Comparison of ENCODE assay signal across 26 cellular contexts in the genomic region with DNA sequence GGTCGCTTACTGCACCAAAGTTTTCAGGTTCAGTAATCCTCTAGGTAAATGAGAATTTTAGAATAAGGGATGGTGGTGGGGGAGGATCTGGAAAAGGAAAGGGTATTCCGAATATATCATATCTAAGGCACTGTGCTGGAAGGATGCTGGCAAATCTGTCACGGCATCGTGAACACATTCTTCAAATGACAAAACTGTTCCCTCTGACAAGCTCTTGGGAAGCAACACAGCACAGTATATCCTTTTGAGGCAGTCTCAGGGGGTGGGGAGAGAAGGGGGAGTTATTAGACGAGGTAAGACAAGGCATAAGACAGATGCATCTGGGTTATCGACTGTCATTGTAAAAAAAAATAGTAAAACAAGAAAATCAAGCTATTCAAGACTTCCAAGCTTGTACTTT.
"Had no signal": no experiment of that assay in that cellular context is flagged by ENCODE, and none has a peak within 500 bp of the region (broad histone marks: within the 10 kb centered on the region; RNA-seq: fewer than 3 reads in every experiment).

No MANE protein-coding gene starts in this region.

- H3K4me1 ChIP-seq: esophagus muscularis mucosa, foreskin keratinocyte, gastrocnemius medialis had no signal

- ATAC-seq: activated CD4-positive, alpha-beta T cell treated with anti-CD3 and anti-CD28 coated beads for 36 hours; activated CD8-positive, alpha-beta memory T cell treated with anti-CD3 and anti-CD28 coated beads, Interleukin-2, amount 10 ng/mL, durations not matched to agents 7 days and 5 days; activated CD8-positive, alpha-beta T cell treated with anti-CD3 and anti-CD28 coated beads, Interleukin-2, amount 10 ng/mL, durations not matched to agents 7 days and 5 days; activated naive CD4-positive, alpha-beta T cell treated with anti-CD3 and anti-CD28 coated beads, Interleukin-2, amount 50 U/mL, for 72 hours; activated T-cell treated with anti-CD3 and anti-CD28 coated beads, Interleukin-2, amount 50 U/mL, for 72 hours; effector memory CD8-positive, alpha-beta T cell; foreskin keratinocyte; gastrocnemius medialis had no signal

- H3K4me3 ChIP-seq: esophagus muscularis mucosa, gastrocnemius medialis had no signal

- H3K27ac ChIP-seq: brain microvascular endothelial cell, esophagus muscularis mucosa, foreskin keratinocyte, gastrocnemius medialis had no signal

- DNase-seq: activated CD4-positive, alpha-beta memory T cell treated with anti-CD3 and anti-CD28 coated beads for 36 hours; activated CD4-positive, alpha-beta T cell treated with anti-CD3 and anti-CD28 coated beads for 36 hours; activated CD4-positive, alpha-beta T cell treated with anti-CD3 and anti-CD28 coated beads, Interleukin-2, amount 10 ng/mL, durations not matched to agents 24 days and 14 days; activated CD4-positive, CD25-positive, alpha-beta regulatory T cell; activated CD4-positive, CD25-positive, alpha-beta regulatory T cell treated with anti-CD3 and anti-CD28 coated beads, Interleukin-2, amount 50 U/mL, for 72 hours; activated CD8-positive, alpha-beta memory T cell treated with anti-CD3 and anti-CD28 coated beads, Interleukin-2, amount 10 ng/mL, durations not matched to agents 7 days and 5 days; activated CD8-positive, alpha-beta memory T cell treated with anti-CD3 and anti-CD28 coated beads, Interleukin-2, amount 50 U/mL, for 4 hours; activated CD8-positive, alpha-beta T cell treated with anti-CD3 and anti-CD28 coated beads, Interleukin-2, amount 10 ng/mL, durations not matched to agents 7 days and 5 days; activated gamma-delta T cell; activated naive CD4-positive, alpha-beta T cell; activated naive CD4-positive, alpha-beta T cell treated with anti-CD3 and anti-CD28 coated beads, Interleukin-2, amount 10 ng/mL, durations not matched to agents 7 days and 5 days; activated naive CD8-positive, alpha-beta T cell treated with anti-CD3 and anti-CD28 coated beads, Interleukin-2, amount 10 ng/mL, durations not matched to agents 7 days and 5 days; activated T-cell treated with anti-CD3 and anti-CD28 coated beads, Interleukin-2, amount 50 U/mL, for 1 hour; activated T-cell treated with anti-CD3 and anti-CD28 coated beads, Interleukin-2, amount 50 U/mL, for 72 hours; brain microvascular endothelial cell; cortex of kidney; dermis blood vessel endothelial cell; effector CD4-positive, alpha-beta T cell; effector memory CD8-positive, alpha-beta T cell; erythroblast; foreskin keratinocyte; gastrocnemius medialis; glutamatergic neuron; T-helper 2 cell had no signal

- H3K9me3 ChIP-seq: esophagus muscularis mucosa, gastrocnemius medialis had no signal

- H3K27me3 ChIP-seq: brain microvascular endothelial cell, esophagus muscularis mucosa, foreskin keratinocyte, gastrocnemius medialis had no signal

- H3K36me3 ChIP-seq: brain microvascular endothelial cell, esophagus muscularis mucosa, gastrocnemius medialis had no signal
